In the genomic region with DNA sequence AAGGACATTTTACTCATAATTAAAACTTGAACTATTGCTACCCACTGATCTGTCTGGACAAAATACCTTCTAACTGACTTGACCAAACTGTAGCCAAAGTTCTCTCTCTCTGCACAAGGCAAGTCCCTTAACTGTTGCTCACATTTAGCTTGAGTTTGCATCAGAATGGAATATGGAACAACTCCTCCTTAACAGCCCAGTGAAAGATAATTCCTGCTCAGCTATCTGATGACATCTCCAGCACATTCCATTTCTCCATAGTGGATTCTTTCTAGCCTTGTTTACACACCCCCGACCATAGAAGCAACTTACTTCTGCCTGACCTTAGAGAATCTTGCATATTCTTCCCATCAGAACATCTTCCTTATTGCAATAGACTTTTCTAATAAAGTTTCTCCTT, we compare ENCODE assay signal across 30 cellular contexts.
DNase-seq lines count a peak whose midpoint lies in the region; ATAC-seq, FAIRE-seq and TF ChIP-seq lines count a peak whose summit lies in the region.
"Had no signal": no experiment of that assay in that cellular context is flagged by ENCODE, and none has a peak within 500 bp of the region (broad histone marks: within the 10 kb centered on the region; RNA-seq: fewer than 3 reads in every experiment).

No MANE protein-coding gene starts in this region.

- no peaks in the 10 kb centered on the region for H3K36me3 Mint-ChIP-seq in astrocyte (ENCODE audit: low read depth, unreplicated experiment)
- H3K36me3 Mint-ChIP-seq in activated T-cell treated with anti-CD3 and anti-CD28 coated beads, Interleukin-2, amount 50 U/mL, for 72 hours (ENCODE audit: insufficient read depth in 2 of 2): peaks cover 0 to 1% of the 10 kb centered on the region in 2 donors
- H3K36me3 Mint-ChIP-seq: natural killer cell treated with Interleukin-12 subunit alpha and Interleukin-12 subunit beta and Interleukin-15 and Interleukin-18, amount 100 ng/mL, for 72 hours; stimulated activated effector memory CD8-positive, alpha-beta T cell treated with anti-CD3 and anti-CD28 coated beads, Interleukin-12 subunit alpha, Interleukin-12 subunit beta, amount 100 ng/mL, for 72 hours had no signal

- DNase-seq in GM04503 (ENCODE audit: low read depth): peak; percentile 31
- DNase-seq in astrocyte (ENCODE audit: low read depth): peak; percentile 26
- peak; percentile 89 for DNase-seq in fibroblast of the aortic adventitia (ENCODE audit: low read depth)
- DNase-seq in activated T-cell treated with anti-CD3 and anti-CD28 coated beads, Interleukin-2, amount 50 U/mL, for 72 hours: no peak
- DNase-seq in activated CD4-positive, alpha-beta T cell treated with anti-CD3 and anti-CD28 coated beads, Interleukin-2, amount 50 U/mL, for 4 hours: no peak
- DNase-seq in iPS-NIHi11 (ENCODE audit: low spot score): no peak
- DNase-seq: activated CD4-positive, alpha-beta memory T cell treated with anti-CD3 and anti-CD28 coated beads, Interleukin-2, amount 10 ng/mL, durations not matched to agents 7 days and 5 days; activated CD4-positive, CD25-positive, alpha-beta regulatory T cell treated with anti-CD3 and anti-CD28 coated beads, Interleukin-2, amount 50 U/mL, for 72 hours; activated CD8-positive, alpha-beta memory T cell treated with anti-CD3 and anti-CD28 coated beads, Interleukin-2, amount 50 U/mL, for 48 hours; activated naive CD4-positive, alpha-beta T cell treated with anti-CD3 and anti-CD28 coated beads for 36 hours; adrenal gland; AML-193; CD4-positive, alpha-beta T cell; colonic mucosa; effector memory CD4-positive, alpha-beta T cell; gastrocnemius medialis; Karpas-422; lower lobe of right lung; NCI-H1417 treated with DMSO at 0.1 percent for 48 hours; NCI-H2081 treated with DMSO at 0.1 percent for 48 hours; psoas muscle; SK-N-SH; transverse colon had no signal

- no peak for ATAC-seq in activated T-cell treated with anti-CD3 and anti-CD28 coated beads, Interleukin-2, amount 50 U/mL, for 72 hours (replicated peaks in 1 of 2)
- no peak for ATAC-seq in GM19351 (IDR thresholded peaks at IDR 0.05; ENCODE audit: unreplicated experiment)
- ATAC-seq: gastrocnemius medialis; HepG2; lower lobe of right lung; natural killer cell treated with Interleukin-12 subunit alpha and Interleukin-12 subunit beta and Interleukin-15 and Interleukin-18, amount 100 ng/mL, for 72 hours; psoas muscle; Right ventricle myocardium inferior; stimulated activated effector memory CD8-positive, alpha-beta T cell treated with anti-CD3 and anti-CD28 coated beads, Interleukin-12 subunit alpha, Interleukin-12 subunit beta, amount 100 ng/mL, for 72 hours had no signal

- H3K27me3 Mint-ChIP-seq in astrocyte (ENCODE audit: low read depth, unreplicated experiment): no peaks in the 10 kb centered on the region
- no peaks in the 10 kb centered on the region for H3K27me3 Mint-ChIP-seq in activated T-cell treated with anti-CD3 and anti-CD28 coated beads, Interleukin-2, amount 50 U/mL, for 72 hours (ENCODE audit: low read depth)
- H3K27me3 Mint-ChIP-seq: activated CD4-positive, alpha-beta memory T cell treated with anti-CD3 and anti-CD28 coated beads, Interleukin-2, amount 10 ng/mL, durations not matched to agents 7 days and 5 days; CD4-positive, alpha-beta T cell; natural killer cell treated with Interleukin-12 subunit alpha and Interleukin-12 subunit beta and Interleukin-15 and Interleukin-18, amount 100 ng/mL, for 72 hours had no signal

- H3K4me3 ChIP-seq in astrocyte (ENCODE audit: insufficient read depth, low read depth, low read length): no peak overlapping the region
- H3K4me3 ChIP-seq in fibroblast of the aortic adventitia (ENCODE audit: low read depth, low read length): no peak overlapping the region
- H3K4me3 ChIP-seq: adrenal gland, colonic mucosa, gastrocnemius medialis, lower lobe of right lung, psoas muscle, transverse colon had no signal

- H3K9me3 Mint-ChIP-seq in astrocyte (ENCODE audit: unreplicated experiment): peaks cover 4% of the 10 kb centered on the region
- H3K9me3 Mint-ChIP-seq in activated T-cell treated with anti-CD3 and anti-CD28 coated beads, Interleukin-2, amount 50 U/mL, for 72 hours: peaks cover 7 to 9% of the 10 kb centered on the region in 2 donors

- no peak for FAIRE-seq in astrocyte (lab: Jason Lieb, UNC)
- FAIRE-seq: GM12891, HepG2, TTC549 had no signal

- peak overlapping the region; percentile 34 for H3K27ac Mint-ChIP-seq in astrocyte (ENCODE audit: unreplicated experiment)
- no peak overlapping the region for H3K27ac Mint-ChIP-seq in activated T-cell treated with anti-CD3 and anti-CD28 coated beads, Interleukin-2, amount 50 U/mL, for 72 hours
- H3K27ac Mint-ChIP-seq: activated CD4-positive, alpha-beta memory T cell treated with anti-CD3 and anti-CD28 coated beads, Interleukin-2, amount 10 ng/mL, durations not matched to agents 7 days and 5 days; activated naive CD4-positive, alpha-beta T cell treated with anti-CD3 and anti-CD28 coated beads for 36 hours; CD4-positive, alpha-beta T cell; natural killer cell treated with Interleukin-12 subunit alpha and Interleukin-12 subunit beta and Interleukin-15 and Interleukin-18, amount 100 ng/mL, for 72 hours; stimulated activated effector memory CD8-positive, alpha-beta T cell treated with anti-CD3 and anti-CD28 coated beads, Interleukin-12 subunit alpha, Interleukin-12 subunit beta, amount 100 ng/mL, for 72 hours had no signal

- H3K9me3 ChIP-seq in astrocyte (ENCODE audit: insufficient read depth, low read depth, low read length): no peaks in the 10 kb centered on the region
- H3K9me3 ChIP-seq: adrenal gland, colonic mucosa, gastrocnemius medialis, lower lobe of right lung, psoas muscle, transverse colon had no signal

- H4K20me1 ChIP-seq in astrocyte (ENCODE audit: insufficient read depth, low read length): no peaks in the 10 kb centered on the region

- no peaks in the 10 kb centered on the region for H3K79me2 ChIP-seq in astrocyte (ENCODE audit: insufficient read depth, low read length)

- H3K4me1 ChIP-seq in astrocyte (ENCODE audit: insufficient read depth, low read length): no peaks in the 10 kb centered on the region
- H3K4me1 ChIP-seq: adrenal gland, colonic mucosa, gastrocnemius medialis, lower lobe of right lung, psoas muscle, transverse colon had no signal

- no peaks in the 10 kb centered on the region for H3K27me3 ChIP-seq in astrocyte (ENCODE audit: insufficient read depth, low read length)
- H3K27me3 ChIP-seq: adrenal gland, colonic mucosa, gastrocnemius medialis, transverse colon had no signal

- H2AFZ ChIP-seq in astrocyte (ENCODE audit: low read depth, low read length): no peak overlapping the region

- peaks cover 6% of the 10 kb centered on the region for H3K4me1 Mint-ChIP-seq in astrocyte (ENCODE audit: low read depth, unreplicated experiment)
- no peaks in the 10 kb centered on the region for H3K4me1 Mint-ChIP-seq in activated T-cell treated with anti-CD3 and anti-CD28 coated beads, Interleukin-2, amount 50 U/mL, for 72 hours (ENCODE audit: low read depth)
- H3K4me1 Mint-ChIP-seq: activated CD4-positive, alpha-beta memory T cell treated with anti-CD3 and anti-CD28 coated beads, Interleukin-2, amount 10 ng/mL, durations not matched to agents 7 days and 5 days; stimulated activated effector memory CD8-positive, alpha-beta T cell treated with anti-CD3 and anti-CD28 coated beads, Interleukin-12 subunit alpha, Interleukin-12 subunit beta, amount 100 ng/mL, for 72 hours had no signal

- TF ChIP-seq CTCF in astrocyte (IDR thresholded peaks at IDR 0.05; ENCODE audit: insufficient read depth, low read depth, low read length) (no peak), fibroblast of the aortic adventitia (IDR thresholded peaks at IDR 0.05; ENCODE audit: insufficient read depth, low read length) (no peak)

- no peak overlapping the region for H3K9ac ChIP-seq in astrocyte (ENCODE audit: low read length)
- H3K9ac ChIP-seq: SK-N-SH had no signal

- no peak overlapping the region for H3K4me3 Mint-ChIP-seq in astrocyte (ENCODE audit: unreplicated experiment)
- no peak overlapping the region for H3K4me3 Mint-ChIP-seq in activated T-cell treated with anti-CD3 and anti-CD28 coated beads, Interleukin-2, amount 50 U/mL, for 72 hours
- H3K4me3 Mint-ChIP-seq: activated CD4-positive, alpha-beta memory T cell treated with anti-CD3 and anti-CD28 coated beads, Interleukin-2, amount 10 ng/mL, durations not matched to agents 7 days and 5 days; activated naive CD4-positive, alpha-beta T cell treated with anti-CD3 and anti-CD28 coated beads for 36 hours; CD4-positive, alpha-beta T cell; natural killer cell treated with Interleukin-12 subunit alpha and Interleukin-12 subunit beta and Interleukin-15 and Interleukin-18, amount 100 ng/mL, for 72 hours; stimulated activated effector memory CD8-positive, alpha-beta T cell treated with anti-CD3 and anti-CD28 coated beads, Interleukin-12 subunit alpha, Interleukin-12 subunit beta, amount 100 ng/mL, for 72 hours had no signal

- H3K36me3 ChIP-seq in astrocyte (ENCODE audit: insufficient read depth, low read length): no peaks in the 10 kb centered on the region
- H3K36me3 ChIP-seq: adrenal gland, colonic mucosa, gastrocnemius medialis, lower lobe of right lung, transverse colon had no signal

- no peak overlapping the region for H3K27ac ChIP-seq in astrocyte (ENCODE audit: low read depth, low read length)
- H3K27ac ChIP-seq: adrenal gland, colonic mucosa, gastrocnemius medialis, lower lobe of right lung, psoas muscle, transverse colon had no signal

- no peak overlapping the region for H3K4me2 ChIP-seq in astrocyte (ENCODE audit: low read length)
- H3K4me2 ChIP-seq: SK-N-SH had no signal

Comparison
In these comparisons a context has a peak if more than half of its experiments do, and no peak if none do; other contexts are left out.
1. DNase-seq: peak in GM04503 (single experiment), astrocyte (single experiment) and fibroblast of the aortic adventitia (single experiment); none in activated T-cell treated with anti-CD3 and anti-CD28 coated beads, Interleukin-2, amount 50 U/mL, for 72 hours (0 of 2), activated CD4-positive, alpha-beta T cell treated with anti-CD3 and anti-CD28 coated beads, Interleukin-2, amount 50 U/mL, for 4 hours (0 of 2) and iPS-NIHi11 (single experiment).